Comparison of ENCODE assay signal across 20 cellular contexts in genomic region chr12:121651381-121651780, GRCh38. TPM values are rescaled to one million over a fixed set of nuclear protein-coding genes. Genes with fewer than 3 reads are reported as not detected.
"Had no signal": no experiment of that assay in that cellular context is flagged by ENCODE, and none has a peak within 500 bp of the region (broad histone marks: within the 10 kb centered on the region; RNA-seq: fewer than 3 reads in every experiment).

No MANE protein-coding gene starts in this region.

- H3K27me3 Mint-ChIP-seq: activated CD8-positive, alpha-beta memory T cell treated with anti-CD3 and anti-CD28 coated beads, Interleukin-2, amount 10 ng/mL, durations not matched to agents 7 days and 5 days; activated naive CD4-positive, alpha-beta T cell treated with anti-CD3 and anti-CD28 coated beads, Interleukin-2, amount 10 ng/mL, durations not matched to agents 7 days and 5 days; effector memory CD8-positive, alpha-beta T cell; stimulated activated naive CD8-positive, alpha-beta T cell treated with anti-CD3 and anti-CD28 coated beads, Interleukin-15, amount 100 ng/mL, for 72 hours; type B pancreatic cell had no signal

- H3K36me3 Mint-ChIP-seq: brain had no signal

- H3K27ac Mint-ChIP-seq: activated CD8-positive, alpha-beta memory T cell treated with anti-CD3 and anti-CD28 coated beads, Interleukin-2, amount 10 ng/mL, durations not matched to agents 7 days and 5 days; activated T-helper 2 cell treated with anti-CD3 and anti-CD28 coated beads, Interferon-gamma antibody, Interleukin-2, Interleukin-4, amounts not matched to agents 10 μg/mL and 5 μg/mL and 100 μg/mL, durations not matched to agents 14 hours and 24 hours and 36 hours; brain; type B pancreatic cell had no signal

- H3K4me1 ChIP-seq: psoas muscle had no signal

- H3K27ac ChIP-seq: epithelial cell of prostate, psoas muscle had no signal

- H3K4me3 Mint-ChIP-seq: activated CD8-positive, alpha-beta memory T cell treated with anti-CD3 and anti-CD28 coated beads, Interleukin-2, amount 10 ng/mL, durations not matched to agents 7 days and 5 days; activated naive CD4-positive, alpha-beta T cell treated with anti-CD3 and anti-CD28 coated beads, Interleukin-2, amount 10 ng/mL, durations not matched to agents 7 days and 5 days; brain; effector memory CD8-positive, alpha-beta T cell; stimulated activated naive CD8-positive, alpha-beta T cell treated with anti-CD3 and anti-CD28 coated beads, Interleukin-15, amount 100 ng/mL, for 72 hours; type B pancreatic cell had no signal

- ATAC-seq: activated CD8-positive, alpha-beta memory T cell treated with anti-CD3 and anti-CD28 coated beads, Interleukin-2, amount 10 ng/mL, durations not matched to agents 7 days and 5 days; effector memory CD8-positive, alpha-beta T cell; psoas muscle; sciatic nerve; stimulated activated naive CD8-positive, alpha-beta T cell treated with anti-CD3 and anti-CD28 coated beads, Interleukin-15, amount 100 ng/mL, for 72 hours had no signal

- H3K4me3 ChIP-seq: psoas muscle had no signal

- DNase-seq: activated CD4-positive, alpha-beta T cell treated with anti-CD3 and anti-CD28 coated beads, Interleukin-2, amount 50 U/mL, for 1 hour; activated CD4-positive, CD25-positive, alpha-beta regulatory T cell; activated CD8-positive, alpha-beta memory T cell treated with anti-CD3 and anti-CD28 coated beads, Interleukin-2, amount 10 ng/mL, durations not matched to agents 7 days and 5 days; activated naive CD4-positive, alpha-beta T cell treated with anti-CD3 and anti-CD28 coated beads, Interleukin-2, amount 10 ng/mL, durations not matched to agents 7 days and 5 days; activated T-cell treated with anti-CD3 and anti-CD28 coated beads, Interleukin-2, amount 50 U/mL, for 1 hour; dermis blood vessel endothelial cell; effector memory CD8-positive, alpha-beta T cell; foreskin melanocyte; head of caudate nucleus; kidney glomerular epithelial cell; psoas muscle; stimulated activated naive CD8-positive, alpha-beta T cell treated with anti-CD3 and anti-CD28 coated beads, Interleukin-15, amount 100 ng/mL, for 72 hours; T-helper 2 cell had no signal

- H3K9me3 ChIP-seq: psoas muscle had no signal

- FAIRE-seq: TTC549 had no signal

- H3K9me3 Mint-ChIP-seq: activated T-helper 2 cell treated with anti-CD3 and anti-CD28 coated beads, Interferon-gamma antibody, Interleukin-2, Interleukin-4, amounts not matched to agents 10 μg/mL and 5 μg/mL and 100 μg/mL, durations not matched to agents 14 hours and 24 hours and 36 hours; effector memory CD8-positive, alpha-beta T cell; type B pancreatic cell had no signal

RNA-seq across cellular contexts. Expression of gene MORN3, which starts 18.1 kb away (rescaled TPM):
- total RNA-seq: dermis blood vessel endothelial cell, mesenteric fat pad, psoas muscle had no signal
